Comparison of ENCODE assay signal across 21 cellular contexts in the genomic region with DNA sequence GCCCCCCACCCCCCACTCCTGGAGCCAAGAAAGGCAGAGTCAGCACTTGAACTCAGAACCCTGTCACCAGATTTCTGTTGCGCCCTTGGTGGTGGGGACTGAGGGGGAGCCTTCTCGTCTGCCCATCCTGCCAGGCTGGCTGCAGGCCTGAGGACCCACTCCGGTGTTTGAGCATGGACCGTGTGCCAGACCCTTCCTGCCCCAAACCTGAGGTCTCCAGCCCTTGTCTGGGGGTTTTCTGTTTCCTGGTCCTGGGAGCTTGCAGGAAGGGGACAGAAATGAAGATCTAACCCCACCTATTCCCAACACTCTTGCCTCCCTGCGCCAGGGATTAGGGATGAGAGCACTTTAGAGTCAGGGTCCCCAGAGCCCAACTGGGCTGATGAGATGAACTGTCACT.
"Had no signal": no experiment of that assay in that cellular context is flagged by ENCODE, and none has a peak within 500 bp of the region (broad histone marks: within the 10 kb centered on the region; RNA-seq: fewer than 3 reads in every experiment).

No MANE protein-coding gene starts in this region.

- H3K36me3 ChIP-seq: adrenal gland had no signal

- H3K4me2 ChIP-seq: KMS-11 had no signal

- H3K27me3 Mint-ChIP-seq: activated CD4-positive, alpha-beta memory T cell treated with anti-CD3 and anti-CD28 coated beads, Interleukin-2, amount 10 ng/mL, durations not matched to agents 7 days and 5 days had no signal

- H3K36me3 Mint-ChIP-seq: activated naive CD8-positive, alpha-beta T cell treated with anti-CD3 and anti-CD28 coated beads, Interleukin-2, amount 10 ng/mL, durations not matched to agents 7 days and 5 days had no signal

- DNase-seq: activated CD4-positive, alpha-beta memory T cell treated with anti-CD3 and anti-CD28 coated beads, Interleukin-2, amount 10 ng/mL, durations not matched to agents 7 days and 5 days; activated CD4-positive, alpha-beta T cell treated with anti-CD3 and anti-CD28 coated beads, Interleukin-2, amount 50 U/mL, for 1 hour; activated CD4-positive, CD25-positive, alpha-beta regulatory T cell; activated naive CD4-positive, alpha-beta T cell treated with anti-CD3 and anti-CD28 coated beads, Interleukin-2, amount 50 U/mL, for 16 hours; activated naive CD8-positive, alpha-beta T cell treated with anti-CD3 and anti-CD28 coated beads, Interleukin-2, amount 10 ng/mL, durations not matched to agents 7 days and 5 days; adrenal gland; anterior cingulate cortex; caudate nucleus; NCI-H1092; NCI-H1417 treated with DMSO at 0.1 percent for 48 hours; NCI-H1694; NCI-H2029; NCI-H2107; NCI-H2171 treated with DMSO at 0.1 percent for 48 hours; NCI-H226; NCI-H526 treated with DMSO at 0.1 percent for 48 hours; NCI-H82; SIG-M5; T-helper 2 cell; T1000 had no signal

- H3K9me3 ChIP-seq: adrenal gland had no signal

- H3K4me3 Mint-ChIP-seq: activated CD4-positive, alpha-beta memory T cell treated with anti-CD3 and anti-CD28 coated beads, Interleukin-2, amount 10 ng/mL, durations not matched to agents 7 days and 5 days; activated naive CD8-positive, alpha-beta T cell treated with anti-CD3 and anti-CD28 coated beads, Interleukin-2, amount 10 ng/mL, durations not matched to agents 7 days and 5 days had no signal

- H3K9me3 Mint-ChIP-seq: activated CD4-positive, alpha-beta memory T cell treated with anti-CD3 and anti-CD28 coated beads, Interleukin-2, amount 10 ng/mL, durations not matched to agents 7 days and 5 days; activated naive CD8-positive, alpha-beta T cell treated with anti-CD3 and anti-CD28 coated beads, Interleukin-2, amount 10 ng/mL, durations not matched to agents 7 days and 5 days had no signal

- H3K9ac ChIP-seq: KMS-11 had no signal

- H3K27ac Mint-ChIP-seq: activated CD4-positive, alpha-beta memory T cell treated with anti-CD3 and anti-CD28 coated beads, Interleukin-2, amount 10 ng/mL, durations not matched to agents 7 days and 5 days; activated naive CD8-positive, alpha-beta T cell treated with anti-CD3 and anti-CD28 coated beads, Interleukin-2, amount 10 ng/mL, durations not matched to agents 7 days and 5 days had no signal

- H3K4me3 ChIP-seq: adrenal gland had no signal

- H3K4me1 ChIP-seq: adrenal gland had no signal

- H3K27ac ChIP-seq: adrenal gland, KMS-11 had no signal

- H3K27me3 ChIP-seq: adrenal gland had no signal
